8 cellular contexts compared by ENCODE assay signal in the genomic region with DNA sequence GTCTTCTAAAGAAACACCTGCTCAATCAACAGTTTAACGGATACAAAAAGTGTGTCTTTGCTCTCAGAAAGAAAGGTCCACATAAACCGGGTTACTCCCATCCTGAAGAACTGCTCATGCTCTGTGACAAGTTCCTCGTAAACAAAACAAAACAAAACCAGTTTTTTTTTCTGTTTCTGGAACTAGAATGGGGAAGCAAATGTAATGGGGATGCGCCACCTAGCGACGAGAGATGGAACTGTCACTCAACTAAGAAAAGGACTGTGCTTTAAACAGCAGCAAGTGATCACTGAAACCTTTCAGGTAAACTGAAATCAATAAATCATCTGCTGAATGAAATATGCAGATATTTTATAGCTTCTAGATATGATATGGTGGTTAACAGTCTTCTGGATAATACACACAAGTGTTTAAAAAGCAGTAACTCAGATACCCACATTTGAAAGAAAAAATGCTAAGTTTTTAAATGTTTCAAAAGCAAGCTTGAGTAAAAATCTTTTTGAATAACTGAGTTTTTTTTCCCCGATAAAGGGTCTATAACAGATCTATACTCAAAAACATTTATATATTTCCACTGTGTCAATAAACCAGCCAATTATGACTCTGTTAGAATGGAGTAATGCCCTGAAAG. TPM values are rescaled to one million over a fixed set of nuclear protein-coding genes. Genes with fewer than 3 reads are reported as not detected.
DNase-seq lines count a peak whose midpoint lies in the region; ATAC-seq and TF ChIP-seq lines count a peak whose summit lies in the region.

No MANE protein-coding gene starts in this region.

- peak overlapping the region in 3 of 10 donors; percentile 16 to 57 (median 27) for H3K4me3 Mint-ChIP-seq in naive thymus-derived CD4-positive, alpha-beta T cell
- no peak overlapping the region for H3K4me3 Mint-ChIP-seq in stimulated activated naive B cell treated with anti-CD40 and anti-IgM and Interleukin-4, amounts not matched to agents 10 μg/mL and 1 μg/mL and 100 μg/mL, for 72 hours

- H3K36me3 Mint-ChIP-seq in naive thymus-derived CD4-positive, alpha-beta T cell, result peaks cover 4 to 50% (median 25%) of the 10 kb centered on the region in 5 donors
- peaks cover 34 to 51% of the 10 kb centered on the region in 2 donors for H3K36me3 Mint-ChIP-seq in stimulated activated naive B cell treated with anti-CD40 and anti-IgM and Interleukin-4, amounts not matched to agents 10 μg/mL and 1 μg/mL and 100 μg/mL, for 72 hours

- H3K4me2 ChIP-seq in OCI-LY3 (ENCODE audit: low read length), result peak overlapping the region; percentile 34; the same call in 1 of the 2 replicates

- H3K27me3 ChIP-seq in OCI-LY3 (ENCODE audit: low read depth, low read length), result no peaks in the 10 kb centered on the region
- H3K27me3 ChIP-seq in naive thymus-derived CD4-positive, alpha-beta T cell (ENCODE audit: control insufficient read depth in 2 of 2, insufficient read depth in 2 of 2, low read length in 2 of 2), result no peaks in the 10 kb centered on the region

- H3K9me3 ChIP-seq in OCI-LY3 (ENCODE audit: insufficient read depth, low read length), result no peaks in the 10 kb centered on the region
- no peaks in the 10 kb centered on the region for H3K9me3 ChIP-seq in naive thymus-derived CD4-positive, alpha-beta T cell (ENCODE audit: control insufficient read depth in 2 of 3, low read length in 3 of 3)

- H3K79me2 ChIP-seq in OCI-LY3 (ENCODE audit: low read length), result peaks cover 3% of the 10 kb centered on the region; the same call in 1 of the 2 replicates

- peak; percentile 61 for DNase-seq in NCI-H2107 treated with DMSO at 0.1 percent for 48 hours (lab: John Stamatoyannopoulos, UW; ENCODE audit: unreplicated experiment)
- DNase-seq in NCI-H2107 (lab: John Stamatoyannopoulos, UW), result no peak
- DNase-seq in activated T-cell treated with anti-CD3 and anti-CD28 coated beads, Interleukin-2, amount 50 U/mL, for 1 hour, result peak; percentile 73
- peak; percentile 40 to 75 (median 68) for DNase-seq in naive thymus-derived CD4-positive, alpha-beta T cell
- peak; percentile 42 for DNase-seq in stimulated activated naive B cell treated with anti-CD40 and anti-IgM and Interleukin-4, amounts not matched to agents 10 μg/mL and 1 μg/mL and 100 μg/mL, for 72 hours

- H4K20me1 ChIP-seq in OCI-LY3 (ENCODE audit: insufficient read depth, low read length), result peaks cover 13% of the 10 kb centered on the region

- peak overlapping the region in 8 of 9 donors; percentile 78 to 93 (median 85) for H3K27ac Mint-ChIP-seq in naive thymus-derived CD4-positive, alpha-beta T cell
- H3K27ac Mint-ChIP-seq in stimulated activated naive B cell treated with anti-CD40 and anti-IgM and Interleukin-4, amounts not matched to agents 10 μg/mL and 1 μg/mL and 100 μg/mL, for 72 hours, result no peak overlapping the region

- H3K9ac ChIP-seq in OCI-LY3 (ENCODE audit: low read length), result no peak overlapping the region

- POLR2A ChIA-PET in naive thymus-derived CD4-positive, alpha-beta T cell (lab: Charles Lee), result interaction anchor here (0.7 to 4.9 kb wide), 6 partner anchors 9 to 406 kb away, joined by 3 to 24 read pairs (median 3); partner anchors contain the start of genes SNRPA1, TARS3 and TM2D3

- CTCF ChIA-PET in naive thymus-derived CD4-positive, alpha-beta T cell (lab: Charles Lee), result interaction anchor here (0.7 to 2.7 kb wide), 16 partner anchors 8 to 1716 kb away, joined by 3 to 16 read pairs (median 4); partner anchors contain the start of gene SNRPA1

- H3K36me3 ChIP-seq in OCI-LY3 (replicated peaks; ENCODE audit: low read depth, low read length), result peaks cover 59% of the 10 kb centered on the region
- peaks cover 8 to 59% (median 15%) of the 10 kb centered on the region in 3 experiments for H3K36me3 ChIP-seq in naive thymus-derived CD4-positive, alpha-beta T cell (ENCODE audit: control insufficient read depth in 2 of 3, insufficient read depth in 3 of 3, low read length in 3 of 3)

- H3K4me1 Mint-ChIP-seq in naive thymus-derived CD4-positive, alpha-beta T cell, result peaks cover 18 to 43% (median 27%) of the 10 kb centered on the region in 7 donors
- peaks cover 10 to 20% of the 10 kb centered on the region in 2 donors for H3K4me1 Mint-ChIP-seq in stimulated activated naive B cell treated with anti-CD40 and anti-IgM and Interleukin-4, amounts not matched to agents 10 μg/mL and 1 μg/mL and 100 μg/mL, for 72 hours

- TF ChIP-seq CTCF in OCI-LY3 (IDR thresholded peaks at IDR 0.05; ENCODE audit: low read depth, low read length), result peak; percentile 99

- H3K27me3 Mint-ChIP-seq in naive thymus-derived CD4-positive, alpha-beta T cell, result no peaks in the 10 kb centered on the region
- H3K27me3 Mint-ChIP-seq in stimulated activated naive B cell treated with anti-CD40 and anti-IgM and Interleukin-4, amounts not matched to agents 10 μg/mL and 1 μg/mL and 100 μg/mL, for 72 hours, result no peaks in the 10 kb centered on the region

- H3K4me1 ChIP-seq in OCI-LY3 (ENCODE audit: low read length), result peaks cover 8% of the 10 kb centered on the region
- H3K4me1 ChIP-seq in naive thymus-derived CD4-positive, alpha-beta T cell (ENCODE audit: control insufficient read depth in 2 of 2, insufficient read depth in 2 of 2, low read length in 2 of 2), result peaks cover 10 to 19% of the 10 kb centered on the region in 2 donors

- H3K27ac ChIP-seq in OCI-LY3 (ENCODE audit: low read length), result no peak overlapping the region
- H3K27ac ChIP-seq in naive thymus-derived CD4-positive, alpha-beta T cell (ENCODE audit: low read depth, low read length), result peak overlapping the region; percentile 52

- H3K9me3 Mint-ChIP-seq in naive thymus-derived CD4-positive, alpha-beta T cell, result no peaks in the 10 kb centered on the region
- H3K9me3 Mint-ChIP-seq in stimulated activated naive B cell treated with anti-CD40 and anti-IgM and Interleukin-4, amounts not matched to agents 10 μg/mL and 1 μg/mL and 100 μg/mL, for 72 hours, result no peaks in the 10 kb centered on the region

- no peak overlapping the region for H3K4me3 ChIP-seq in OCI-LY3 (ENCODE audit: low read length)
- no peak overlapping the region for H3K4me3 ChIP-seq in naive thymus-derived CD4-positive, alpha-beta T cell (ENCODE audit: low read length)

- ATAC-seq in HG03342 (IDR thresholded peaks at IDR 0.05; ENCODE audit: unreplicated experiment) (peak; percentile 69), esophagus mucosa (peak; percentile 71)
- ATAC-seq in naive thymus-derived CD4-positive, alpha-beta T cell, result peak; percentile 84
- ATAC-seq in stimulated activated naive B cell treated with anti-CD40 and anti-IgM and Interleukin-4, amounts not matched to agents 10 μg/mL and 1 μg/mL and 100 μg/mL, for 72 hours (replicated peaks), result peak; percentile 63 to 64

- H2AFZ ChIP-seq in OCI-LY3 (ENCODE audit: low read depth, low read length), result no peak overlapping the region

- intact Hi-C loops in naive thymus-derived CD4-positive, alpha-beta T cell (cut with micrococcal nuclease), result loop anchor here (1.0 to 5.0 kb wide), 6 partner anchors 11 to 626 kb away; partner anchors contain the start of gene TM2D3 (in 2 of the 2)

RNA-seq across cellular contexts. Expression of gene TM2D3, which starts 10.9 kb away (rescaled TPM):
- 16.8 TPM for total RNA-seq in esophagus mucosa
- 100 to 1,000 TPM in 1 of 5 experiments, 10 to 100 TPM in 4; 54.4 to 105 (median 87.9) TPM for total RNA-seq in naive thymus-derived CD4-positive, alpha-beta T cell
- 10 to 100 TPM; 42.8 to 49.2 TPM for polyA plus RNA-seq in naive thymus-derived CD4-positive, alpha-beta T cell
